Comparison of ENCODE assay signal across 9 cellular contexts in the genomic region with DNA sequence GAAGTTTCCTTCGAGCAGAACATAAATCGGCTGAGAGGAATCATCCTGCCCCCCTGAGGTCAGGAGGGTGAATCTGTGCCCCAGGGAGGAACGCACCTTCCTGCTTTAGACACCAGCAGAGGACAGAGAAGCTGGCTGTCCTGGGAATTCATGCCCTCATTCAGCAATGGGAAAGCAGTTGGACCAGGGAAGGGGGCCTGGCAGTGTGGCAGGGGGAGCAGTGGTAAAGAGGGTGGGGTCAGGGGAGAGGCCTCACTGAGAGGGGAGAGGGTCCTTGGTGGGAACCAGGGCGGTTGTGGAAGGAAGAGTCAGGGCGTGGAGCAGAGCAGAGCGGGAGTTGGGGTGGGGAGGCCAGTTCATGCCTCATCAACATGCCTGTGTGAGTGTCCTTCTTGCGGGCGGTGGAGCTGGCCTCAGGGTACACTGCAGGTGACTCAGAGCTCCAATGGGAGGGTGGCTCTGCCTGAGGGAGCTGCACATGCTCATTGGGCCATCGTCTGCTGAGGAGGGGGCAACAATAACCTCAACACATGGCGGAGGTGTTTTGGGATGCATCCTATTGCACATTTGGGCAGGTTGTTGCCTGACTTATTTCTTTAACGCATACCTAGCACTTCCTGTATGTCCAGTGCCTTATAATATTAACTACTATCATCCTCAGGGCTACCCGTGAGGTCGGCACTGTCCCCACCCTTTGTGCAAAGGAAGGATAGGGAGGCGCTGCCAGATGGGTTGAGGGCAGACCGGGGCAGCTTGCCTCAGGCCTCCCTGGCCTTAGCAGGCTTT. TPM values are rescaled to one million over a fixed set of nuclear protein-coding genes. Genes with fewer than 3 reads are reported as not detected.
DNase-seq lines count a peak whose midpoint lies in the region; ATAC-seq and TF ChIP-seq lines count a peak whose summit lies in the region.
"Had no signal": no experiment of that assay in that cellular context is flagged by ENCODE, and none has a peak within 500 bp of the region (broad histone marks: within the 10 kb centered on the region; RNA-seq: fewer than 3 reads in every experiment).

No MANE protein-coding gene starts in this region.

- no peaks in the 10 kb centered on the region for H3K27me3 Mint-ChIP-seq in activated T-helper 1 cell treated with anti-CD3 and anti-CD28 coated beads, Interleukin-12 subunit alpha, Interleukin-12 subunit beta, Interleukin-2, Interleukin-4 antibody, amounts not matched to agents 30 ng/mL and 10 ng/mL and 1 ng/mL, durations not matched to agents 14 hours and 24 hours and 36 hours (ENCODE audit: insufficient read depth)

- H3K27me3 ChIP-seq in right atrium auricular region (no peaks in the 10 kb centered on the region), spleen (replicated peaks in 1 of 7) (no peaks in the 10 kb centered on the region)

- 64 to 86% (median 80%) methylated on average over 14 to 15 of the region's 15 CpGs for WGBS in spleen, 5 donors

- peaks cover 53% of the 10 kb centered on the region for H3K4me1 Mint-ChIP-seq in activated T-helper 1 cell treated with anti-CD3 and anti-CD28 coated beads, Interleukin-12 subunit alpha, Interleukin-12 subunit beta, Interleukin-2, Interleukin-4 antibody, amounts not matched to agents 30 ng/mL and 10 ng/mL and 1 ng/mL, durations not matched to agents 14 hours and 24 hours and 36 hours (ENCODE audit: low read depth)

- H3K4me3 ChIP-seq in right atrium auricular region: no peak overlapping the region
- no peak overlapping the region for H3K4me3 ChIP-seq in spleen

- peaks cover 19% of the 10 kb centered on the region for H3K36me3 Mint-ChIP-seq in activated T-helper 1 cell treated with anti-CD3 and anti-CD28 coated beads, Interleukin-12 subunit alpha, Interleukin-12 subunit beta, Interleukin-2, Interleukin-4 antibody, amounts not matched to agents 30 ng/mL and 10 ng/mL and 1 ng/mL, durations not matched to agents 14 hours and 24 hours and 36 hours (ENCODE audit: low read depth)

- TF ChIP-seq CTCF in right atrium auricular region (IDR thresholded peaks at IDR 0.05): no peak
- no peak for TF ChIP-seq CTCF in spleen (IDR thresholded peaks at IDR 0.05 in 8 of 11, conservative IDR thresholded peaks at IDR 0.05 in 3 of 11)

- peaks cover 6% of the 10 kb centered on the region for H3K36me3 ChIP-seq in right atrium auricular region
- H3K36me3 ChIP-seq in spleen: peaks cover 0 to 92% (median 13%) of the 10 kb centered on the region in 6 donors

- H3K4me1 ChIP-seq in right atrium auricular region (peaks cover 0 to 67% of the 10 kb centered on the region in 2 donors), spleen (peaks cover 35 to 98% (median 67%) of the 10 kb centered on the region in 6 donors)

- no peaks in the 10 kb centered on the region for H3K9me3 ChIP-seq in right atrium auricular region
- H3K9me3 ChIP-seq in spleen: no peaks in the 10 kb centered on the region

- TF ChIP-seq POLR2A in spleen (IDR thresholded peaks at IDR 0.05): no peak

- peak overlapping the region; percentile 77 to 83 for H3K27ac ChIP-seq in right atrium auricular region
- H3K27ac ChIP-seq in spleen: peak overlapping the region in 7 of 8 donors; percentile 51 to 78 (median 71)

- peak overlapping the region; percentile 36 for H3K27ac Mint-ChIP-seq in activated T-helper 1 cell treated with anti-CD3 and anti-CD28 coated beads, Interleukin-12 subunit alpha, Interleukin-12 subunit beta, Interleukin-2, Interleukin-4 antibody, amounts not matched to agents 30 ng/mL and 10 ng/mL and 1 ng/mL, durations not matched to agents 14 hours and 24 hours and 36 hours

- ATAC-seq in HG03442 (IDR thresholded peaks at IDR 0.05; ENCODE audit: unreplicated experiment) (no peak), HG02973 (IDR thresholded peaks at IDR 0.05; ENCODE audit: unreplicated experiment) (no peak)

- no peak overlapping the region for H3K4me3 Mint-ChIP-seq in activated T-helper 1 cell treated with anti-CD3 and anti-CD28 coated beads, Interleukin-12 subunit alpha, Interleukin-12 subunit beta, Interleukin-2, Interleukin-4 antibody, amounts not matched to agents 30 ng/mL and 10 ng/mL and 1 ng/mL, durations not matched to agents 14 hours and 24 hours and 36 hours

- intact Hi-C loops in activated T-helper 1 cell treated with anti-CD3 and anti-CD28 coated beads, Interleukin-12 subunit alpha, Interleukin-12 subunit beta, Interleukin-2, Interleukin-4 antibody, amounts not matched to agents 30 ng/mL and 10 ng/mL and 1 ng/mL, durations not matched to agents 14 hours and 24 hours and 36 hours (cut with micrococcal nuclease): no loop called here
- intact Hi-C loops in spleen (cut with DNase I; ENCODE audit: low total_unique reads): no loop called here

- peak; percentile 69 for DNase-seq in GM04504 (ENCODE audit: low read depth)
- DNase-seq in activated T-helper 1 cell treated with anti-CD3 and anti-CD28 coated beads, Interleukin-12 subunit alpha, Interleukin-12 subunit beta, Interleukin-2, Interleukin-4 antibody, amounts not matched to agents 30 ng/mL and 10 ng/mL and 1 ng/mL, durations not matched to agents 14 hours and 24 hours and 36 hours (ENCODE audit: low spot score): no peak
- no peak for DNase-seq in right atrium auricular region (ENCODE audit: low spot score)
- no peak for DNase-seq in spleen
- DNase-seq in KG1 (lab: John Stamatoyannopoulos, UW): no peak
- no peak for DNase-seq in hypothalamus (lab: John Stamatoyannopoulos, UW)
- DNase-seq: NCI-H446 treated with DMSO at 0.1 percent for 48 hours had no signal

- H3K9me3 Mint-ChIP-seq in activated T-helper 1 cell treated with anti-CD3 and anti-CD28 coated beads, Interleukin-12 subunit alpha, Interleukin-12 subunit beta, Interleukin-2, Interleukin-4 antibody, amounts not matched to agents 30 ng/mL and 10 ng/mL and 1 ng/mL, durations not matched to agents 14 hours and 24 hours and 36 hours: no peaks in the 10 kb centered on the region

RNA-seq across cellular contexts. Expression of a gene that starts 23.2 kb away (rescaled TPM):
- 103 and 110 TPM in 2 replicates for total RNA-seq in activated T-helper 1 cell treated with anti-CD3 and anti-CD28 coated beads, Interleukin-12 subunit alpha, Interleukin-12 subunit beta, Interleukin-2, Interleukin-4 antibody, amounts not matched to agents 30 ng/mL and 10 ng/mL and 1 ng/mL, durations not matched to agents 14 hours and 24 hours and 36 hours
- 10 to 100 TPM; 18.8 to 40.6 TPM for total RNA-seq in right atrium auricular region
- total RNA-seq in spleen: 100 to 1,000 TPM in 4 of 7 donors, 10 to 100 TPM in 3; 76.4 to 162 (median 118) TPM
- 10 to 100 TPM; 32.2 to 80.1 (median 78.3) TPM for polyA plus RNA-seq in spleen

RNA-seq across cellular contexts. Expression of a gene that starts 35.0 kb away (rescaled TPM):
- total RNA-seq in activated T-helper 1 cell treated with anti-CD3 and anti-CD28 coated beads, Interleukin-12 subunit alpha, Interleukin-12 subunit beta, Interleukin-2, Interleukin-4 antibody, amounts not matched to agents 30 ng/mL and 10 ng/mL and 1 ng/mL, durations not matched to agents 14 hours and 24 hours and 36 hours: 18.8 and 21.9 TPM in 2 replicates
- total RNA-seq in right atrium auricular region (10 to 100 TPM; 16.0 to 21.9 TPM), spleen (10 to 100 TPM; 20.9 to 40.6 (median 36.0) TPM)
- polyA plus RNA-seq in spleen: 10 to 100 TPM; 14.0 to 20.8 (median 15.4) TPM
